ENCODE assay signal across 10 cellular contexts in genomic region chr5:126471875-126472537, GRCh38. TPM values are rescaled to one million over a fixed set of nuclear protein-coding genes. Genes with fewer than 3 reads are reported as not detected.
DNase-seq lines count a peak whose midpoint lies in the region; TF ChIP-seq lines count a peak whose summit lies in the region.
"Had no signal": no experiment of that assay in that cellular context is flagged by ENCODE, and none has a peak within 500 bp of the region (broad histone marks: within the 10 kb centered on the region; RNA-seq: fewer than 3 reads in every experiment).

No MANE protein-coding gene starts in this region.

- H3K27ac Mint-ChIP-seq in Caco-2 (ENCODE audit: unreplicated experiment) = peak overlapping the region; percentile 43
- H3K27ac Mint-ChIP-seq: natural killer cell treated with Interleukin-12 subunit alpha and Interleukin-12 subunit beta and Interleukin-15 and Interleukin-18, amount 100 ng/mL, for 72 hours had no signal

- no peaks in the 10 kb centered on the region for H3K9me3 ChIP-seq in Caco-2
- no peaks in the 10 kb centered on the region for H3K9me3 ChIP-seq in trophoblast cell (ENCODE audit: insufficient read depth, low read depth, low read length)

- H3K27me3 Mint-ChIP-seq in Caco-2 (ENCODE audit: insufficient read depth, unreplicated experiment) = no peaks in the 10 kb centered on the region
- H3K27me3 Mint-ChIP-seq: natural killer cell treated with Interleukin-12 subunit alpha and Interleukin-12 subunit beta and Interleukin-15 and Interleukin-18, amount 100 ng/mL, for 72 hours had no signal

- H3K4me3 Mint-ChIP-seq in Caco-2 (ENCODE audit: unreplicated experiment) = peak overlapping the region; percentile 9
- H3K4me3 Mint-ChIP-seq: natural killer cell treated with Interleukin-12 subunit alpha and Interleukin-12 subunit beta and Interleukin-15 and Interleukin-18, amount 100 ng/mL, for 72 hours had no signal

- H3K79me1 ChIP-seq in trophoblast cell (ENCODE audit: low read length) = no peaks in the 10 kb centered on the region

- intact Hi-C loops in Caco-2 (cut with micrococcal nuclease; ENCODE audit: unreplicated experiment) = loop anchor here (2.0 to 5.0 kb wide), 2 partner anchors 19 to 105 kb away; no protein-coding TSS in a partner anchor

- H2AK5ac ChIP-seq in trophoblast cell (ENCODE audit: low read length) = no peak overlapping the region

- H3K9me3 Mint-ChIP-seq in Caco-2 (ENCODE audit: unreplicated experiment) = no peaks in the 10 kb centered on the region
- H3K9me3 Mint-ChIP-seq: natural killer cell treated with Interleukin-12 subunit alpha and Interleukin-12 subunit beta and Interleukin-15 and Interleukin-18, amount 100 ng/mL, for 72 hours had no signal

- no peak overlapping the region for H3K14ac ChIP-seq in trophoblast cell (ENCODE audit: low read length)

- WGBS in trophoblast cell (ENCODE audit: extremely low coverage, insufficient coverage, insufficient read length) = no CpG with 5 or more reads among the region's 3 CpGs

- H3K4me2 ChIP-seq in trophoblast cell (ENCODE audit: low read length) = no peak overlapping the region

- no peaks in the 10 kb centered on the region for H3K27me3 ChIP-seq in Caco-2 (replicated peaks; ENCODE audit: control insufficient read depth, insufficient read depth, low read length)
- H3K27me3 ChIP-seq in trophoblast cell (ENCODE audit: insufficient read depth, low read length) = no peaks in the 10 kb centered on the region

- no peak overlapping the region for H3K23ac ChIP-seq in trophoblast cell (ENCODE audit: low read length)

- H3K27ac ChIP-seq in cingulate gyrus (ENCODE audit: low read depth, low read length) (peak overlapping the region; percentile 4), trophoblast cell (ENCODE audit: low read depth, low read length) (no peak overlapping the region)

- H2BK12ac ChIP-seq in trophoblast cell (ENCODE audit: low read length) = no peak overlapping the region

- no peak overlapping the region for H4K91ac ChIP-seq in trophoblast cell (ENCODE audit: low read depth, low read length)

- no peak for TF ChIP-seq CTCF in Caco-2 (IDR thresholded peaks at IDR 0.05; ENCODE audit: insufficient read depth in 1 of 2, low read depth in 1 of 2, low read length in 1 of 2, severe bottlenecking in 1 of 2, unreplicated experiment in 1 of 2)

- no peak overlapping the region for H3K9ac ChIP-seq in trophoblast cell (ENCODE audit: low read length)

- DNase-seq in Caco-2 = peak in 1 of 2 experiments; percentile 42
- DNase-seq in HS-5 (ENCODE audit: low read depth) = peak; percentile 64
- peak; percentile 56 for DNase-seq in non-pigmented ciliary epithelial cell (ENCODE audit: low read depth)
- no peak for DNase-seq in stimulated activated CD4-positive, alpha-beta T cell treated with anti-CD3 and anti-CD28 coated beads, Interleukin-15, amount 100 ng/mL, for 24 hours
- DNase-seq in midbrain (lab: John Stamatoyannopoulos, UW) = no peak
- DNase-seq in NCI-H1105 (lab: John Stamatoyannopoulos, UW) = no peak
- no peak for DNase-seq in trophoblast cell
- DNase-seq: NCI-H748 treated with DMSO at 0.1 percent for 48 hours had no signal

- no peak overlapping the region for H3K18ac ChIP-seq in trophoblast cell (ENCODE audit: low read length)

- POLR2A ChIA-PET in Caco-2 (lab: Charles Lee) = interaction anchor here (0.6 to 1.0 kb wide), 2 partner anchors 106 to 123 kb away, joined by 3 to 4 read pairs; partner anchors contain the start of gene ALDH7A1

- peaks cover 10% of the 10 kb centered on the region for H3K4me1 Mint-ChIP-seq in Caco-2 (ENCODE audit: low read depth, unreplicated experiment)

- no peak overlapping the region for H3K4ac ChIP-seq in trophoblast cell (ENCODE audit: low read depth, low read length)

- H3K4me1 ChIP-seq in Caco-2 (peaks cover 45% of the 10 kb centered on the region), trophoblast cell (ENCODE audit: control insufficient read depth in 1 of 2, insufficient read depth in 2 of 2, low read length in 2 of 2) (no peaks in the 10 kb centered on the region)

- H4K8ac ChIP-seq in trophoblast cell (ENCODE audit: low read depth, low read length) = no peak overlapping the region

- BruUV-seq in Caco-2 (replicated peaks; lab: Mats Ljungman, UMichigan) = TSS peak; percentile 71

- H3K36me3 Mint-ChIP-seq in Caco-2 (ENCODE audit: insufficient read depth, unreplicated experiment) = no peaks in the 10 kb centered on the region
- H3K36me3 Mint-ChIP-seq: natural killer cell treated with Interleukin-12 subunit alpha and Interleukin-12 subunit beta and Interleukin-15 and Interleukin-18, amount 100 ng/mL, for 72 hours had no signal

- 0 out of 2 replicates have a peak overlapping the region, but pooled peaks have one; percentile 1 for H3K4me3 ChIP-seq in Caco-2 (ENCODE audit: low read depth, low read length)
- H3K4me3 ChIP-seq in trophoblast cell (ENCODE audit: low read depth, low read length) = no peak overlapping the region

- no peak overlapping the region for H4K12ac ChIP-seq in trophoblast cell (ENCODE audit: low read depth, low read length)

- H2BK5ac ChIP-seq in trophoblast cell (ENCODE audit: low read depth, low read length, poor library complexity) = no peak overlapping the region

- H3K36me3 ChIP-seq in Caco-2 (ENCODE audit: control insufficient read depth, insufficient read depth, low read length) (0 out of 2 replicates have a peak, but pooled peaks cover 2% of the 10 kb centered on the region), trophoblast cell (ENCODE audit: control insufficient read depth in 1 of 2, insufficient read depth in 2 of 2, low read length in 2 of 2) (peaks cover 4 to 16% of the 10 kb centered on the region in 2 experiments)

- no peak overlapping the region for H2BK120ac ChIP-seq in trophoblast cell (ENCODE audit: insufficient read depth, low read length, poor library complexity)

- no peaks in the 10 kb centered on the region for H3K79me2 ChIP-seq in trophoblast cell (ENCODE audit: control insufficient read depth, insufficient read depth, low read length, poor library complexity)

- no peak overlapping the region for H2AFZ ChIP-seq in trophoblast cell (ENCODE audit: insufficient read depth, low read length, poor library complexity)

- CTCF ChIA-PET in Caco-2 (lab: Charles Lee) = no interaction called here

RNA-seq across cellular contexts. Expression of gene GRAMD2B, which starts 48.8 kb away (rescaled TPM):
- 3.0 TPM in 2 replicates for total RNA-seq in Caco-2 (2022)
- polyA plus RNA-seq in trophoblast cell (2013) = 98.6 and 107 TPM in 2 replicates

Comparison
In these comparisons a context has a peak if more than half of its experiments do, and no peak if none do; other contexts are left out.
1. DNase-seq: peak in HS-5 (single experiment) and non-pigmented ciliary epithelial cell (single experiment); none in stimulated activated CD4-positive, alpha-beta T cell treated with anti-CD3 and anti-CD28 coated beads, Interleukin-15, amount 100 ng/mL, for 24 hours (single experiment), midbrain (single experiment), NCI-H1105 (single experiment) and trophoblast cell (0 of 2).